21 cellular contexts compared by ENCODE assay signal in genomic region chr11:17418437-17418836, GRCh38. TPM values are rescaled to one million over a fixed set of nuclear protein-coding genes. Genes with fewer than 3 reads are reported as not detected.
DNase-seq lines count a peak whose midpoint lies in the region; ATAC-seq and TF ChIP-seq lines count a peak whose summit lies in the region.
"Had no signal": no experiment of that assay in that cellular context is flagged by ENCODE, and none has a peak within 500 bp of the region (broad histone marks: within the 10 kb centered on the region; RNA-seq: fewer than 3 reads in every experiment).

No MANE protein-coding gene starts in this region.

- no peaks in the 10 kb centered on the region for H3K9me3 ChIP-seq in MG63
- H3K9me3 ChIP-seq: BLaER1 had no signal

- ATAC-seq in stimulated activated naive CD8-positive, alpha-beta T cell treated with anti-CD3 and anti-CD28 coated beads, Interleukin-15, amount 100 ng/mL, for 72 hours = no peak
- ATAC-seq in T-cell (replicated peaks in 1 of 4) = no peak
- ATAC-seq: GM12878 had no signal

- H3K27me3 ChIP-seq in MG63 = no peaks in the 10 kb centered on the region
- H3K27me3 ChIP-seq: BLaER1 had no signal

- no peaks in the 10 kb centered on the region for H3K36me3 ChIP-seq in MG63
- H3K36me3 ChIP-seq: BLaER1 had no signal

- no peak for DNase-seq in stimulated activated naive CD8-positive, alpha-beta T cell treated with anti-CD3 and anti-CD28 coated beads, Interleukin-15, amount 100 ng/mL, for 72 hours
- DNase-seq in SK-N-DZ (ENCODE audit: low spot score) (peak; percentile 68), fibroblast of villous mesenchyme (ENCODE audit: low read depth) (peak; percentile 8), T-cell (no peak), CD14-positive monocyte (ENCODE audit: low spot score) (no peak), MG63 (no peak)
- DNase-seq in activated CD8-positive, alpha-beta memory T cell treated with anti-CD3 and anti-CD28 coated beads for 24 hours = no peak
- DNase-seq: Calu3; CD4-positive, alpha-beta memory T cell; COR-L47; DMS53; DMS79 treated with DMSO at 0.1 percent for 48 hours; GDM1; GM23248; H7; HCEC 1CT had no signal

- no peaks in the 10 kb centered on the region for H3K9me3 Mint-ChIP-seq in stimulated activated naive CD8-positive, alpha-beta T cell treated with anti-CD3 and anti-CD28 coated beads, Interleukin-15, Interleukin-2, amounts not matched to agents 100 ng/mL and 50 ng/mL, for 24 hours
- H3K9me3 Mint-ChIP-seq in stimulated activated naive CD8-positive, alpha-beta T cell treated with anti-CD3 and anti-CD28 coated beads, Interleukin-15, amount 100 ng/mL, for 72 hours = no peaks in the 10 kb centered on the region
- H3K9me3 Mint-ChIP-seq in T-cell = no peaks in the 10 kb centered on the region
- H3K9me3 Mint-ChIP-seq in CD14-positive monocyte = no peaks in the 10 kb centered on the region

- H3K4me3 ChIP-seq in fibroblast of villous mesenchyme (ENCODE audit: low read depth, low read length) (no peak overlapping the region), MG63 (no peak overlapping the region)
- H3K4me3 ChIP-seq: BLaER1, GM12878, GM23248 had no signal

- TF ChIP-seq CTCF in fibroblast of villous mesenchyme (IDR thresholded peaks at IDR 0.05; ENCODE audit: insufficient read depth, low read depth, low read length) (no peak), CD14-positive monocyte (IDR thresholded peaks at IDR 0.05) (no peak)

- H3K4me3 Mint-ChIP-seq in stimulated activated naive CD8-positive, alpha-beta T cell treated with anti-CD3 and anti-CD28 coated beads, Interleukin-15, Interleukin-2, amounts not matched to agents 100 ng/mL and 50 ng/mL, for 24 hours = no peak overlapping the region
- no peak overlapping the region for H3K4me3 Mint-ChIP-seq in stimulated activated naive CD8-positive, alpha-beta T cell treated with anti-CD3 and anti-CD28 coated beads, Interleukin-15, amount 100 ng/mL, for 72 hours
- H3K4me3 Mint-ChIP-seq in T-cell (no peak overlapping the region), CD14-positive monocyte (no peak overlapping the region)
- H3K4me3 Mint-ChIP-seq: B cell; CD4-positive, alpha-beta memory T cell had no signal

- POLR2A ChIA-PET in T-cell (lab: Charles Lee) = no interaction called here

- H3K27me3 Mint-ChIP-seq in stimulated activated naive CD8-positive, alpha-beta T cell treated with anti-CD3 and anti-CD28 coated beads, Interleukin-15, Interleukin-2, amounts not matched to agents 100 ng/mL and 50 ng/mL, for 24 hours = peaks cover 45% of the 10 kb centered on the region
- peaks cover 69% of the 10 kb centered on the region for H3K27me3 Mint-ChIP-seq in stimulated activated naive CD8-positive, alpha-beta T cell treated with anti-CD3 and anti-CD28 coated beads, Interleukin-15, amount 100 ng/mL, for 72 hours
- H3K27me3 Mint-ChIP-seq in T-cell (peaks cover 35 to 62% of the 10 kb centered on the region in 2 donors), CD14-positive monocyte (ENCODE audit: low read depth in 3 of 3) (peaks cover 1 to 3% (median 2%) of the 10 kb centered on the region in 3 donors)

- peak overlapping the region; percentile 24 for H3K27ac Mint-ChIP-seq in stimulated activated naive CD8-positive, alpha-beta T cell treated with anti-CD3 and anti-CD28 coated beads, Interleukin-15, Interleukin-2, amounts not matched to agents 100 ng/mL and 50 ng/mL, for 24 hours
- no peak overlapping the region for H3K27ac Mint-ChIP-seq in stimulated activated naive CD8-positive, alpha-beta T cell treated with anti-CD3 and anti-CD28 coated beads, Interleukin-15, amount 100 ng/mL, for 72 hours
- H3K27ac Mint-ChIP-seq in T-cell (no peak overlapping the region), CD14-positive monocyte (no peak overlapping the region)
- H3K27ac Mint-ChIP-seq: B cell; CD4-positive, alpha-beta memory T cell had no signal

- no peaks in the 10 kb centered on the region for H3K36me3 Mint-ChIP-seq in stimulated activated naive CD8-positive, alpha-beta T cell treated with anti-CD3 and anti-CD28 coated beads, Interleukin-15, Interleukin-2, amounts not matched to agents 100 ng/mL and 50 ng/mL, for 24 hours (ENCODE audit: low read depth)
- H3K36me3 Mint-ChIP-seq in T-cell = no peaks in the 10 kb centered on the region
- H3K36me3 Mint-ChIP-seq in CD14-positive monocyte = no peaks in the 10 kb centered on the region
- H3K36me3 Mint-ChIP-seq: CD4-positive, alpha-beta memory T cell had no signal

- CTCF ChIA-PET in T-cell (lab: Charles Lee) = no interaction called here

- intact Hi-C loops in CD14-positive monocyte (cut with micrococcal nuclease) = no loop called here

- peaks cover 4% of the 10 kb centered on the region for H3K4me1 Mint-ChIP-seq in stimulated activated naive CD8-positive, alpha-beta T cell treated with anti-CD3 and anti-CD28 coated beads, Interleukin-15, Interleukin-2, amounts not matched to agents 100 ng/mL and 50 ng/mL, for 24 hours (ENCODE audit: low read depth)
- H3K4me1 Mint-ChIP-seq in stimulated activated naive CD8-positive, alpha-beta T cell treated with anti-CD3 and anti-CD28 coated beads, Interleukin-15, amount 100 ng/mL, for 72 hours = peaks cover 22% of the 10 kb centered on the region
- peaks cover 0 to 6% (median 2%) of the 10 kb centered on the region in 3 donors for H3K4me1 Mint-ChIP-seq in T-cell
- no peaks in the 10 kb centered on the region for H3K4me1 Mint-ChIP-seq in CD14-positive monocyte
- H3K4me1 Mint-ChIP-seq: B cell had no signal

RNA-seq across cellular contexts. Expression of gene KCNJ11, which starts 30.0 kb away (rescaled TPM):
- polyA plus RNA-seq in SK-N-DZ (2014; cell fraction: cytosol; rRNA removed) = 37.2 and 39.9 TPM in 2 replicates
- 17.7 and 20.3 TPM in 2 replicates for polyA plus RNA-seq in SK-N-DZ (2014; cell fraction: nucleus; rRNA removed)
- total RNA-seq in fibroblast of villous mesenchyme (not detected in 2 replicates), T-cell (under 1 TPM in 4 of 5 donors, not detected in 1; 0.33 to 0.63 (median 0.50) TPM)
- polyA plus RNA-seq in CD14-positive monocyte = not detected
- not detected in 2 replicates for total RNA-seq in MG63 (2014; rRNA removed; shearing (Covaris generic); ENCODE audit: low replicate concordance)
- total RNA-seq: CD4-positive, alpha-beta memory T cell; GM23248 had no signal
- polyA plus RNA-seq: AG04450, GM23248 had no signal

RNA-seq across cellular contexts. Expression of gene ABCC8, which starts 58.2 kb away (rescaled TPM):
- polyA plus RNA-seq in SK-N-DZ (2014; cell fraction: cytosol; rRNA removed) = 41.3 and 46.3 TPM in 2 replicates
- 473 and 813 TPM in 2 replicates for polyA plus RNA-seq in SK-N-DZ (2014; cell fraction: nucleus; rRNA removed)
- total RNA-seq in fibroblast of villous mesenchyme (not detected in 2 replicates), T-cell (not detected)
- polyA plus RNA-seq in CD14-positive monocyte = not detected
- not detected in 2 replicates for total RNA-seq in MG63 (2014; rRNA removed; shearing (Covaris generic); ENCODE audit: low replicate concordance)
- total RNA-seq: CD4-positive, alpha-beta memory T cell; GM12878; GM23248 had no signal
- polyA plus RNA-seq: AG04450; CD4-positive, alpha-beta memory T cell; GM12878; GM23248 had no signal

Comparison
In these comparisons a context has a peak if more than half of its experiments do, and no peak if none do; other contexts are left out.
1. DNase-seq: peak in SK-N-DZ (single experiment) and fibroblast of villous mesenchyme (single experiment); none in stimulated activated naive CD8-positive, alpha-beta T cell treated with anti-CD3 and anti-CD28 coated beads, Interleukin-15, amount 100 ng/mL, for 72 hours (0 of 2), T-cell (0 of 34), CD14-positive monocyte (single experiment), MG63 (single experiment) and activated CD8-positive, alpha-beta memory T cell treated with anti-CD3 and anti-CD28 coated beads for 24 hours (single experiment).